21 cellular contexts compared by ENCODE assay signal in genomic region chr11:44997566-44997965, GRCh38. TPM values are rescaled to one million over a fixed set of nuclear protein-coding genes. Genes with fewer than 3 reads are reported as not detected.
DNase-seq lines count a peak whose midpoint lies in the region; ATAC-seq and TF ChIP-seq lines count a peak whose summit lies in the region.
"Had no signal": no experiment of that assay in that cellular context is flagged by ENCODE, and none has a peak within 500 bp of the region (broad histone marks: within the 10 kb centered on the region; RNA-seq: fewer than 3 reads in every experiment).

No MANE protein-coding gene starts in this region.

- no peak overlapping the region for H3K4me3 Mint-ChIP-seq in activated naive CD8-positive, alpha-beta T cell treated with anti-CD3 and anti-CD28 coated beads, Interleukin-2, amount 50 U/mL, for 24 hours
- H3K4me3 Mint-ChIP-seq: CD4-positive, alpha-beta T cell had no signal

- no peaks in the 10 kb centered on the region; a peak in 2 of 22 replicates for H3K9me3 ChIP-seq in BLaER1 treated with 17β-estradiol and CSF1 and Interleukin-3, amounts not matched to agents 10 nM and 100 nM (replicated peaks in 1 of 11)
- H3K9me3 ChIP-seq in WERI-Rb-1 (ENCODE audit: severe bottlenecking), result no peaks in the 10 kb centered on the region
- H3K9me3 ChIP-seq: BE2C, Caco-2 had no signal

- no peaks in the 10 kb centered on the region for H3K27me3 ChIP-seq in BLaER1 treated with 17β-estradiol and CSF1 and Interleukin-3, amounts not matched to agents 10 nM and 100 nM
- H3K27me3 ChIP-seq in WERI-Rb-1 (ENCODE audit: insufficient read depth, low read depth, severe bottlenecking), result no peaks in the 10 kb centered on the region
- H3K27me3 ChIP-seq: BE2C had no signal

- H3K4me1 ChIP-seq in BLaER1 treated with 17β-estradiol and CSF1 and Interleukin-3, amounts not matched to agents 10 nM and 100 nM, result peaks cover 0 to 32% (median 19%) of the 10 kb centered on the region in 10 experiments; a peak in 12 of 20 replicates
- H3K4me1 ChIP-seq: BE2C, Caco-2 had no signal

- no peak overlapping the region for H3K27ac ChIP-seq in BLaER1 treated with 17β-estradiol and CSF1 and Interleukin-3, amounts not matched to agents 10 nM and 100 nM
- peak overlapping the region; percentile 95 for H3K27ac ChIP-seq in WERI-Rb-1

- no peaks in the 10 kb centered on the region for H3K4me1 Mint-ChIP-seq in activated naive CD8-positive, alpha-beta T cell treated with anti-CD3 and anti-CD28 coated beads, Interleukin-2, amount 50 U/mL, for 24 hours

- H3K9me3 Mint-ChIP-seq in activated naive CD8-positive, alpha-beta T cell treated with anti-CD3 and anti-CD28 coated beads, Interleukin-2, amount 50 U/mL, for 24 hours, result no peaks in the 10 kb centered on the region
- H3K9me3 Mint-ChIP-seq: CD4-positive, alpha-beta T cell had no signal

- no peaks in the 10 kb centered on the region for H4K20me1 ChIP-seq in BLaER1 treated with 17β-estradiol and CSF1 and Interleukin-3, amounts not matched to agents 10 nM and 100 nM

- H3K27me3 Mint-ChIP-seq in activated naive CD8-positive, alpha-beta T cell treated with anti-CD3 and anti-CD28 coated beads, Interleukin-2, amount 50 U/mL, for 24 hours, result no peaks in the 10 kb centered on the region
- H3K27me3 Mint-ChIP-seq: CD4-positive, alpha-beta T cell had no signal

- no peak overlapping the region for H3K27ac Mint-ChIP-seq in activated naive CD8-positive, alpha-beta T cell treated with anti-CD3 and anti-CD28 coated beads, Interleukin-2, amount 50 U/mL, for 24 hours
- H3K27ac Mint-ChIP-seq: CD4-positive, alpha-beta T cell had no signal

- no peaks in the 10 kb centered on the region for H3K36me3 ChIP-seq in BLaER1 treated with 17β-estradiol and CSF1 and Interleukin-3, amounts not matched to agents 10 nM and 100 nM
- H3K36me3 ChIP-seq in WERI-Rb-1, result no peaks in the 10 kb centered on the region
- H3K36me3 ChIP-seq: BE2C had no signal

- H3K9ac ChIP-seq in BLaER1 treated with 17β-estradiol and CSF1 and Interleukin-3, amounts not matched to agents 10 nM and 100 nM, result no peak overlapping the region

- DNase-seq in LHCN-M2 (ENCODE audit: low read depth) (peak; percentile 33), WERI-Rb-1 (peak; percentile 69), myocyte (ENCODE audit: low read depth) (peak; percentile 90)
- DNase-seq in activated naive CD8-positive, alpha-beta T cell treated with anti-CD3 and anti-CD28 coated beads, Interleukin-2, amount 50 U/mL, for 24 hours, result no peak
- no peak for DNase-seq in stimulated activated CD4-positive, alpha-beta T cell treated with anti-CD3 and anti-CD28 coated beads, Interleukin-15, amount 100 ng/mL, for 24 hours
- DNase-seq: BE2C; Caco-2; CD4-positive, alpha-beta T cell; EL; GF-D8; KG1; NCI-H1105; NCI-H146; NCI-H2029; NCI-H446 treated with DMSO at 0.1 percent for 48 hours; NK-92 treated with Interleukin-12 subunit alpha and Interleukin-12 subunit beta, amount 100 ng/mL, for 24 hours; SIG-M5 had no signal

- no peak overlapping the region for H3K4me3 ChIP-seq in BLaER1 treated with 17β-estradiol and CSF1 and Interleukin-3, amounts not matched to agents 10 nM and 100 nM
- peak overlapping the region; percentile 9 for H3K4me3 ChIP-seq in WERI-Rb-1 (ENCODE audit: low read depth, low read length)

- TF ChIP-seq CTCF in WERI-Rb-1 (IDR thresholded peaks at IDR 0.05; ENCODE audit: low read depth, low read length), result no peak

- peak overlapping the region in 8 of 11 experiments; percentile 5 to 55 (median 32); a peak in 10 of 22 replicates for H3K4me2 ChIP-seq in BLaER1 treated with 17β-estradiol and CSF1 and Interleukin-3, amounts not matched to agents 10 nM and 100 nM

- no peak for ATAC-seq in activated naive CD8-positive, alpha-beta T cell treated with anti-CD3 and anti-CD28 coated beads, Interleukin-2, amount 50 U/mL, for 24 hours
- ATAC-seq in esophagus mucosa, result no peak
- ATAC-seq: Panc1, SK-N-SH treated with all-trans-retinoic acid at 6 μM for 48 hours had no signal

- H3K36me3 Mint-ChIP-seq in activated naive CD8-positive, alpha-beta T cell treated with anti-CD3 and anti-CD28 coated beads, Interleukin-2, amount 50 U/mL, for 24 hours (ENCODE audit: low read depth), result no peaks in the 10 kb centered on the region

RNA-seq across cellular contexts. Expression of gene TP53I11, which starts 46.9 kb away (rescaled TPM):
- 13.3 and 21.6 TPM in 2 replicates for total RNA-seq in LHCN-M2 (2014; rRNA removed)
- polyA plus RNA-seq in LHCN-M2 (2012), result 17.7 TPM
- total RNA-seq in myocyte, result 26.1 and 33.4 TPM in 2 replicates
- 41.7 TPM for polyA plus RNA-seq in myocyte (2012)
- total RNA-seq in esophagus mucosa, result 18.1 TPM

Comparison
In these comparisons a context has a peak if more than half of its experiments do, and no peak if none do; other contexts are left out.
1. DNase-seq: peak in LHCN-M2 (single experiment), WERI-Rb-1 (single experiment) and myocyte (single experiment); none in activated naive CD8-positive, alpha-beta T cell treated with anti-CD3 and anti-CD28 coated beads, Interleukin-2, amount 50 U/mL, for 24 hours (single experiment) and stimulated activated CD4-positive, alpha-beta T cell treated with anti-CD3 and anti-CD28 coated beads, Interleukin-15, amount 100 ng/mL, for 24 hours (single experiment).